In genomic region chr1:162301696-162302095, GRCh38 we compare ENCODE assay signal across 24 cellular contexts.
DNase-seq lines count a peak whose midpoint lies in the region; ATAC-seq, FAIRE-seq and TF ChIP-seq lines count a peak whose summit lies in the region.
"Had no signal": no experiment of that assay in that cellular context is flagged by ENCODE, and none has a peak within 500 bp of the region (broad histone marks: within the 10 kb centered on the region; RNA-seq: fewer than 3 reads in every experiment).

No MANE protein-coding gene starts in this region.

- no peaks in the 10 kb centered on the region for H3K9me3 ChIP-seq in A673 (ENCODE audit: low read depth, low read length, poor library complexity, severe bottlenecking)
- no peaks in the 10 kb centered on the region for H3K9me3 ChIP-seq in SK-N-MC (ENCODE audit: low read depth, low read length)
- no peaks in the 10 kb centered on the region for H3K9me3 ChIP-seq in pancreas
- no peaks in the 10 kb centered on the region for H3K9me3 ChIP-seq in sigmoid colon
- H3K9me3 ChIP-seq: A549, Caco-2 had no signal

- no peak overlapping the region for H3K9ac ChIP-seq in SK-N-MC (ENCODE audit: insufficient read length)
- H3K9ac ChIP-seq: BLaER1 treated with 17β-estradiol and CSF1 and Interleukin-3, amounts not matched to agents 10 nM and 100 nM had no signal

- intact Hi-C loops in A673 (cut with micrococcal nuclease; ENCODE audit: unreplicated experiment): no loop called here
- intact Hi-C loops in pancreas (cut with DNase I): no loop called here
- intact Hi-C loops in sigmoid colon (cut with DNase I): no loop called here

- peak in 3 of 4 donors; percentile 39 to 64 (median 41) for ATAC-seq in pancreas
- ATAC-seq: A549; CD8-positive, alpha-beta T cell; GM12878 had no signal

- DNase-seq in A673 (ENCODE audit: low spot score): no peak
- DNase-seq in SK-N-MC (ENCODE audit: low read depth, low spot score): no peak
- peak; percentile 37 for DNase-seq in cerebellum (ENCODE audit: low spot score)
- DNase-seq in pancreas: no peak
- DNase-seq in NCI-H1092 treated with DMSO at 0.1 percent for 48 hours (lab: John Stamatoyannopoulos, UW): no peak
- DNase-seq in HTR-8/SVneo (ENCODE audit: insufficient read length, low spot score): no peak
- DNase-seq in T-helper 1 cell: no peak
- no peak for DNase-seq in sigmoid colon
- DNase-seq: ACHN; AML-193; Caco-2; Calu3; CD4-positive, alpha-beta T cell; CD8-positive, alpha-beta T cell; DMS79 treated with DMSO at 0.1 percent for 48 hours; GDM1 had no signal

- no peak overlapping the region for H3K4me3 ChIP-seq in A673 (ENCODE audit: low read depth, low read length, poor library complexity, severe bottlenecking)
- H3K4me3 ChIP-seq in SK-N-MC: no peak overlapping the region
- H3K4me3 ChIP-seq in pancreas: no peak overlapping the region
- H3K4me3 ChIP-seq in sigmoid colon: no peak overlapping the region
- H3K4me3 ChIP-seq: A549; BLaER1 treated with 17β-estradiol and CSF1 and Interleukin-3, amounts not matched to agents 10 nM and 100 nM; GM12878 had no signal

- FAIRE-seq in pancreas (lab: Jason Lieb, UNC) (no peak), HTR-8/SVneo (lab: Jason Lieb, UNC) (no peak)
- FAIRE-seq: A549, D721Med, GM12878, GM12892, GM18507 had no signal

- no peak for TF ChIP-seq EP300 in sigmoid colon (IDR thresholded peaks at IDR 0.05)

- CTCF ChIA-PET in A673 (lab: Charles Lee): no interaction called here

- 46 to 54% methylated on average over 4 of the region's 4 CpGs for WGBS in pancreas, 2 donors
- WGBS in sigmoid colon, 2 donors: 86 to 89% methylated on average over 4 of the region's 4 CpGs

- TF ChIP-seq CTCF in A673 (conservative IDR thresholded peaks at IDR 0.05; ENCODE audit: low read depth, low read length): no peak
- TF ChIP-seq CTCF in pancreas (IDR thresholded peaks at IDR 0.05): no peak
- TF ChIP-seq CTCF in sigmoid colon (IDR thresholded peaks at IDR 0.05): no peak

- H3K4me1 ChIP-seq in A673 (ENCODE audit: insufficient read depth, low read length, poor library complexity, severe bottlenecking): peaks cover 43% of the 10 kb centered on the region
- H3K4me1 ChIP-seq in pancreas: peaks cover 12% of the 10 kb centered on the region in 3 donors
- no peaks in the 10 kb centered on the region for H3K4me1 ChIP-seq in sigmoid colon
- H3K4me1 ChIP-seq: A549, Caco-2 had no signal

- TF ChIP-seq POLR2A in sigmoid colon (IDR thresholded peaks at IDR 0.05): no peak

- H3K27me3 ChIP-seq in A673 (replicated peaks; ENCODE audit: insufficient read depth, low read depth, low read length, poor library complexity): no peaks in the 10 kb centered on the region
- H3K27me3 ChIP-seq in pancreas: no peaks in the 10 kb centered on the region
- no peaks in the 10 kb centered on the region for H3K27me3 ChIP-seq in sigmoid colon
- H3K27me3 ChIP-seq: BLaER1 treated with 17β-estradiol and CSF1 and Interleukin-3, amounts not matched to agents 10 nM and 100 nM had no signal

- no TSS peak for BruUV-seq in A673 (replicated peaks; lab: Mats Ljungman, UMichigan)

- H3K27ac ChIP-seq in A673 (ENCODE audit: low read depth, low read length, poor library complexity, severe bottlenecking) (peak overlapping the region; percentile 65), SK-N-MC (peak overlapping the region; percentile 88), pancreas (no peak overlapping the region), sigmoid colon (no peak overlapping the region)
- H3K27ac ChIP-seq: 22Rv1; A549; BLaER1 treated with 17β-estradiol and CSF1 and Interleukin-3, amounts not matched to agents 10 nM and 100 nM; C4-2B had no signal

- H3K36me3 ChIP-seq in A673 (ENCODE audit: insufficient read depth, low read length, poor library complexity, severe bottlenecking): no peaks in the 10 kb centered on the region
- peaks cover 7% of the 10 kb centered on the region; the same call in 1 of the 2 replicates for H3K36me3 ChIP-seq in SK-N-MC (ENCODE audit: insufficient read depth, low read length)
- H3K36me3 ChIP-seq in pancreas: no peaks in the 10 kb centered on the region
- H3K36me3 ChIP-seq in sigmoid colon: no peaks in the 10 kb centered on the region
- H3K36me3 ChIP-seq: BLaER1 treated with 17β-estradiol and CSF1 and Interleukin-3, amounts not matched to agents 10 nM and 100 nM had no signal

- POLR2A ChIA-PET in A673 (lab: Charles Lee; ENCODE audit: low non-redundant PET): no interaction called here

Comparison
In these comparisons a context has a peak if more than half of its experiments do, and no peak if none do; other contexts are left out.
1. H3K27ac ChIP-seq: peak in A673 (single experiment) and SK-N-MC (single experiment); none in pancreas (0 of 4) and sigmoid colon (0 of 4).